In the genomic region with DNA sequence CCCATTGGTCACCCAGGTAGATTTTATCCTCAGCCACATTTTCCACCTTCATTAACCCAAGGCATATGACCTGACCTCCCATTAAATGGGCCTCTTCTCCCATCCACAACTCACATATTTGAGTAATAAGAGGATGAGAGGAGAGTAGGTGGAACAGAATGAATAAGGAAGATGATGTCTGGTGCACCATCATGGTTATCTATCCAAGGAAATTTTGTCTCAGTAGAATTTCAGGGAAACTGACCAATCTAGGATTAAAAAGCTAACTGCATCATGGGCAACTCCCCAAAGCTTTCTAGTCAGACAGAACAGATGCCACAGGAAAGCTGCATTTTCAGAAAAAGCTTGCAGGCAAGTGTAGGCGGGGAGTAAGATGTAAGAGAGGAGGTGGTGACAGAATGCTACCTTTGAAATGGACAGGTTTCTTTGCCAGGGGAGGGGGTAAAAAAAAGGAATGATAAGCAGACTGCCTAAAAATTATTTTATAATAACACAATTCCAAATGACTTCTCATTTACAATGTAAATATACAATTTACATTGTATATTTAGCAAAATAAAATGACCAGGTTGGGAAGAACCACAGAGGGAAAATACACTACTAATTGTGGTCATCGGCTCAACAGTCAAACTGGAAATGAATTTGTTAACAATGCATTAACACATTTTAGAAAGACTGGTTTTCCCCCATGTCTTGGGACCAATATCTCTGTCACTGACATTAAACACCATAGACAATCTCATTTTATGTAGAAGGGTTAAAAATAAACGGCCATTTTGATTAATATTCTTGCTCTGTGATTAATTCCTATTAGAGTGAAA, we compare ENCODE assay signal across 19 cellular contexts. TPM values are rescaled to one million over a fixed set of nuclear protein-coding genes. Genes with fewer than 3 reads are reported as not detected.
DNase-seq lines count a peak whose midpoint lies in the region; ATAC-seq and TF ChIP-seq lines count a peak whose summit lies in the region.
"Had no signal": no experiment of that assay in that cellular context is flagged by ENCODE, and none has a peak within 500 bp of the region (broad histone marks: within the 10 kb centered on the region; RNA-seq: fewer than 3 reads in every experiment).

No MANE protein-coding gene starts in this region.

- peak overlapping the region; percentile 74 to 87 (median 77) for H3K4me3 Mint-ChIP-seq in brain
- H3K4me3 Mint-ChIP-seq: activated CD4-positive, alpha-beta T cell treated with anti-CD3 and anti-CD28 coated beads, Interleukin-2, amount 10 ng/mL, durations not matched to agents 7 days and 5 days; stimulated activated naive CD8-positive, alpha-beta T cell treated with anti-CD3 and anti-CD28 coated beads, Interleukin-15, amount 100 ng/mL, for 72 hours had no signal

- no peak overlapping the region for H3K4me2 ChIP-seq in mesenchymal stem cell (ENCODE audit: low read length, poor library complexity, severe bottlenecking)
- H3K4me2 ChIP-seq: PC-9 had no signal

- H3K4me1 Mint-ChIP-seq in brain, result peaks cover 46% of the 10 kb centered on the region
- H3K4me1 Mint-ChIP-seq: activated CD4-positive, alpha-beta T cell treated with anti-CD3 and anti-CD28 coated beads, Interleukin-2, amount 10 ng/mL, durations not matched to agents 7 days and 5 days had no signal

- 100% methylated on average over 2 of the region's 3 CpGs for whole genome bisulfite sequencing in mesenchymal stem cell

- DNase-seq in left ventricle myocardium inferior (no peak), left ventricle myocardium superior (no peak), mesenchymal stem cell (no peak), DMS114 treated with DMSO at 0.1 percent for 48 hours (lab: John Stamatoyannopoulos, UW; ENCODE audit: unreplicated experiment) (no peak), mucosa of gallbladder (ENCODE audit: low spot score) (no peak), NCI-H1436 (lab: John Stamatoyannopoulos, UW) (no peak), KG1 (lab: John Stamatoyannopoulos, UW) (no peak)
- DNase-seq: 8988T; activated CD4-positive, alpha-beta T cell treated with anti-CD3 and anti-CD28 coated beads, Interleukin-2, amount 10 ng/mL, durations not matched to agents 7 days and 5 days; activated T-cell treated with anti-CD3 and anti-CD28 coated beads, Interleukin-2, amount 50 U/mL, for 48 hours; body of pancreas; H7; NCI-H2081 treated with DMSO at 0.1 percent for 48 hours; PC-9; stimulated activated naive CD8-positive, alpha-beta T cell treated with anti-CD3 and anti-CD28 coated beads, Interleukin-15, amount 100 ng/mL, for 72 hours; T1000 had no signal

- no peak overlapping the region for H3K14ac ChIP-seq in mesenchymal stem cell (ENCODE audit: low read length in 2 of 2)

- peak overlapping the region; percentile 67 for H3K27ac ChIP-seq in left ventricle myocardium inferior (replicated peaks)
- no peak overlapping the region for H3K27ac ChIP-seq in mesenchymal stem cell (ENCODE audit: low read length, poor library complexity, severe bottlenecking)
- H3K27ac ChIP-seq: PC-9, skin epidermis had no signal

- H2BK12ac ChIP-seq in mesenchymal stem cell (ENCODE audit: low read length in 2 of 2), result no peak overlapping the region

- no peak overlapping the region for H3K18ac ChIP-seq in mesenchymal stem cell (ENCODE audit: low read depth in 1 of 2, low read length in 2 of 2)

- peaks cover 0 to 4% (median 0%) of the 10 kb centered on the region in 5 experiments for H3K9me3 Mint-ChIP-seq in brain
- H3K9me3 Mint-ChIP-seq: activated CD4-positive, alpha-beta T cell treated with anti-CD3 and anti-CD28 coated beads, Interleukin-2, amount 10 ng/mL, durations not matched to agents 7 days and 5 days had no signal

- H3K9me3 ChIP-seq in left ventricle myocardium inferior (replicated peaks) (no peaks in the 10 kb centered on the region), mesenchymal stem cell (ENCODE audit: control insufficient read depth, low read length) (no peaks in the 10 kb centered on the region)
- H3K9me3 ChIP-seq: body of pancreas had no signal

- ATAC-seq in left ventricle myocardium superior, result no peak
- ATAC-seq: Right ventricle myocardium inferior; stimulated activated naive CD8-positive, alpha-beta T cell treated with anti-CD3 and anti-CD28 coated beads, Interleukin-15, amount 100 ng/mL, for 72 hours had no signal

- H3K36me3 Mint-ChIP-seq in brain, result peaks cover 20% of the 10 kb centered on the region

- TF ChIP-seq CTCF in left ventricle myocardium inferior (IDR thresholded peaks at IDR 0.05; ENCODE audit: borderline replicate concordance) (no peak), brain (conservative IDR thresholded peaks at IDR 0.05) (no peak)

- H3K23ac ChIP-seq in mesenchymal stem cell (ENCODE audit: low read length in 2 of 2), result no peak overlapping the region

- peak overlapping the region; percentile 76 to 94 (median 91) for H3K27ac Mint-ChIP-seq in brain
- H3K27ac Mint-ChIP-seq: activated CD4-positive, alpha-beta T cell treated with anti-CD3 and anti-CD28 coated beads, Interleukin-2, amount 10 ng/mL, durations not matched to agents 7 days and 5 days; stimulated activated naive CD8-positive, alpha-beta T cell treated with anti-CD3 and anti-CD28 coated beads, Interleukin-15, amount 100 ng/mL, for 72 hours had no signal

- H3K27me3 ChIP-seq in left ventricle myocardium inferior (ENCODE audit: low read depth) (no peaks in the 10 kb centered on the region), mesenchymal stem cell (ENCODE audit: control insufficient read depth in 1 of 2, insufficient read depth in 1 of 2, low read length in 2 of 2) (no peaks in the 10 kb centered on the region)
- H3K27me3 ChIP-seq: body of pancreas had no signal

- H3K79me1 ChIP-seq in mesenchymal stem cell (replicated peaks; ENCODE audit: low read length, poor library complexity, severe bottlenecking), result peaks cover 24% of the 10 kb centered on the region

- H3K4me1 ChIP-seq in left ventricle myocardium inferior (peaks cover 60% of the 10 kb centered on the region), mesenchymal stem cell (ENCODE audit: control insufficient read depth, insufficient read depth, low read depth, low read length) (peaks cover 4% of the 10 kb centered on the region)

- H4K8ac ChIP-seq in mesenchymal stem cell (ENCODE audit: low read length), result no peak overlapping the region

- intact Hi-C loops in left ventricle myocardium inferior (cut with micrococcal nuclease) (no loop called here), left ventricle myocardium superior (cut with micrococcal nuclease) (no loop called here)

- H4K91ac ChIP-seq in mesenchymal stem cell (ENCODE audit: low read length), result no peak overlapping the region

- no peak overlapping the region for H2AFZ ChIP-seq in mesenchymal stem cell (ENCODE audit: low read depth, low read length)
- H2AFZ ChIP-seq: PC-9 had no signal

- H2BK15ac ChIP-seq in mesenchymal stem cell (ENCODE audit: low read depth, poor library complexity, severe bottlenecking), result no peak overlapping the region

- no peak overlapping the region for H2BK120ac ChIP-seq in mesenchymal stem cell (ENCODE audit: low read depth, low read length)

- H2AK5ac ChIP-seq in mesenchymal stem cell (ENCODE audit: low read length, severe bottlenecking), result no peak overlapping the region

- H3K4ac ChIP-seq in mesenchymal stem cell (ENCODE audit: low read depth in 1 of 2, low read length in 2 of 2), result no peak overlapping the region

- H3K36me3 ChIP-seq in left ventricle myocardium inferior (no peaks in the 10 kb centered on the region), mesenchymal stem cell (ENCODE audit: control insufficient read depth in 1 of 2, insufficient read depth in 2 of 2, low read depth in 1 of 2, low read length in 2 of 2) (peaks cover 0 to 3% of the 10 kb centered on the region in 2 experiments)

- H3K27me3 Mint-ChIP-seq in brain, result no peaks in the 10 kb centered on the region
- H3K27me3 Mint-ChIP-seq: stimulated activated naive CD8-positive, alpha-beta T cell treated with anti-CD3 and anti-CD28 coated beads, Interleukin-15, amount 100 ng/mL, for 72 hours had no signal

- peak overlapping the region; percentile 88 for H3K9ac ChIP-seq in mesenchymal stem cell (ENCODE audit: low read length)

- H2BK5ac ChIP-seq in mesenchymal stem cell (ENCODE audit: low read depth, low read length, poor library complexity, severe bottlenecking), result no peak overlapping the region

- peak overlapping the region; percentile 37 for H3K4me3 ChIP-seq in left ventricle myocardium inferior
- no peak overlapping the region for H3K4me3 ChIP-seq in mesenchymal stem cell (ENCODE audit: insufficient read depth in 1 of 2, low read depth in 1 of 2, low read length in 2 of 2)
- H3K4me3 ChIP-seq: body of pancreas, PC-9 had no signal

RNA-seq across cellular contexts. Expression of gene NHSL1, which starts 15.2 kb away (rescaled TPM):
- 44.7 TPM for total RNA-seq in left ventricle myocardium inferior
- total RNA-seq in left ventricle myocardium superior, result 53.0 TPM
- 18.2 TPM for polyA plus RNA-seq in brain (ENCODE audit: insufficient read depth, low read depth, low replicate concordance)
- 16.1 TPM for polyA plus RNA-seq in mesenchymal stem cell (2013, experiment 1 of 2)
- 16.4 TPM for polyA plus RNA-seq in mesenchymal stem cell (2013, experiment 2 of 2)
- 44.3 TPM for total RNA-seq in mucosa of gallbladder
